ENCODE assay signal across 9 cellular contexts in the genomic region with DNA sequence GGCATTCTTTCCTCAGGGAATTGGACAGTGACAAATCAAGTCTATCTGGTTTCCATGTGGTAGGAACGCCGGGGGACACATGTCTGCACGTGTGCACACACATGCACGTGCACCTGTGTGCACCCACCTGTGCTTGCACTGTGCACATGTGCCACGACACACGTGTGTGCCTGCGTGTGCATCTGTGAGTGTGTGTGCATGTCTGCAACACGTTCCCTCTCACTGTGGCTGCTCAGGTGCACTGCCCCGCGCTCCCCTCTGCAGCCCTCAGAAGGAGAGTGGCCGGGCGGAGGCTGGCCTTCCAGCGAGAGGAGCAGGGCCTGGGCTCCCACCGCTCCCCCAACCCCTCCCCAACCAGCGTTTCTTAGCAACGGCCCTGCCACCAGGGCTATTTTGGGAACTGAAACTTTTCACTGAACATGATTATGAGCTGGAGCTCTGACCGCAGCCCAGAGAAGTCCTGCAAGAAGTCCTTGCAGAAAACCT.
A peak's percentile ranks its signal among the peaks of the same experiment; 100 is the strongest.
DNase-seq lines count a peak whose midpoint lies in the region; ATAC-seq and TF ChIP-seq lines count a peak whose summit lies in the region.
"Had no signal": no experiment of that assay in that cellular context is flagged by ENCODE, and none has a peak within 500 bp of the region (broad histone marks: within the 10 kb centered on the region; RNA-seq: fewer than 3 reads in every experiment).

No MANE protein-coding gene starts in this region.

- H3K14ac ChIP-seq in H9 (ENCODE audit: insufficient read depth, low read length), result no peak overlapping the region

- H3K4me1 ChIP-seq in right atrium auricular region (peaks cover 0 to 46% of the 10 kb centered on the region in 2 donors), H9 (ENCODE audit: insufficient read depth, low read length) (no peaks in the 10 kb centered on the region)

- no peak overlapping the region for H4K91ac ChIP-seq in H9 (ENCODE audit: insufficient read length, low read depth, low read length)

- no peak overlapping the region for H2BK5ac ChIP-seq in H9 (ENCODE audit: insufficient read length, low read length)

- no peak overlapping the region for H3K4me3 Mint-ChIP-seq in T-helper 17 cell
- H3K4me3 Mint-ChIP-seq in H9, result no peak overlapping the region
- H3K4me3 Mint-ChIP-seq in naive thymus-derived CD8-positive, alpha-beta T cell, result no peak overlapping the region
- H3K4me3 Mint-ChIP-seq: stimulated activated effector memory CD8-positive, alpha-beta T cell treated with anti-CD3 and anti-CD28 coated beads, Interleukin-12 subunit alpha, Interleukin-12 subunit beta, amount 100 ng/mL, for 72 hours had no signal

- no peak overlapping the region for H4K5ac ChIP-seq in H9 (ENCODE audit: insufficient read length, low read depth, low read length)

- no peak overlapping the region for H4K8ac ChIP-seq in H9 (replicated peaks; ENCODE audit: insufficient read length, low read depth, low read length)

- no peak overlapping the region for H2AK5ac ChIP-seq in H9 (ENCODE audit: insufficient read length, low read length)

- H4K20me1 ChIP-seq in H9 (ENCODE audit: control insufficient read depth, insufficient read depth, insufficient read length), result peaks cover 3% of the 10 kb centered on the region

- H3K56ac ChIP-seq in H9 (ENCODE audit: insufficient read length, low read depth, low read length), result no peak overlapping the region

- no peak overlapping the region for H3K18ac ChIP-seq in H9 (ENCODE audit: insufficient read length, low read depth, low read length)

- TF ChIP-seq CTCF in GM12865 (IDR thresholded peaks at IDR 0.05; ENCODE audit: insufficient read depth, low read depth, low read length, missing control alignments) (no peak), right atrium auricular region (IDR thresholded peaks at IDR 0.05) (no peak), H9 (conservative IDR thresholded peaks at IDR 0.05) (no peak)

- no peak overlapping the region for H3K4ac ChIP-seq in H9 (ENCODE audit: low read depth, low read length)

- no CpG with 5 or more reads among the region's 17 CpGs for WGBS in H9 (ENCODE audit: extremely low coverage, insufficient read length, low lambda C conversion rate)

- H3K36me3 ChIP-seq in right atrium auricular region, result no peaks in the 10 kb centered on the region

- POLR2A ChIA-PET in naive thymus-derived CD8-positive, alpha-beta T cell (lab: Charles Lee), result no interaction called here

- H3K23me2 ChIP-seq in H9 (ENCODE audit: insufficient read length, low read depth, low read length, poor library complexity, severe bottlenecking), result no peaks in the 10 kb centered on the region

- DNase-seq in GM12865 (ENCODE audit: low read depth) (peak; percentile 89), right atrium auricular region (ENCODE audit: low spot score) (no peak), T-helper 17 cell (no peak), H9 (no peak)
- DNase-seq in naive thymus-derived CD8-positive, alpha-beta T cell, result no peak
- no peak for DNase-seq in activated CD4-positive, alpha-beta T cell treated with anti-CD3 and anti-CD28 coated beads for 1 hour

- no peak overlapping the region for H3K4me2 ChIP-seq in H9 (ENCODE audit: insufficient read depth, insufficient read length, low read length)

- H3K27ac ChIP-seq in right atrium auricular region (peak overlapping the region; percentile 60 to 76), H9 (ENCODE audit: insufficient read length, low read depth, low read length) (no peak overlapping the region)

- H2BK15ac ChIP-seq in H9 (ENCODE audit: low read depth, low read length), result no peak overlapping the region

- H2BK120ac ChIP-seq in H9 (ENCODE audit: low read depth, low read length, poor library complexity, severe bottlenecking), result no peak overlapping the region

- peaks cover 0 to 81% of the 10 kb centered on the region in 2 experiments; a peak in 2 of 5 replicates for H3K9me3 Mint-ChIP-seq in H9
- H3K9me3 Mint-ChIP-seq in naive thymus-derived CD8-positive, alpha-beta T cell, result peaks cover 0 to 2% (median 0%) of the 10 kb centered on the region in 9 donors
- H3K9me3 Mint-ChIP-seq: stimulated activated effector memory CD8-positive, alpha-beta T cell treated with anti-CD3 and anti-CD28 coated beads, Interleukin-12 subunit alpha, Interleukin-12 subunit beta, amount 100 ng/mL, for 72 hours had no signal

- H3K27me3 ChIP-seq in right atrium auricular region (no peaks in the 10 kb centered on the region), H9 (ENCODE audit: insufficient read depth, low read length) (peaks cover 12% of the 10 kb centered on the region)

- H3K4me1 Mint-ChIP-seq in T-helper 17 cell, result peaks cover 2% of the 10 kb centered on the region
- peaks cover 0 to 3% of the 10 kb centered on the region in 2 experiments; a peak in 1 of 4 replicates for H3K4me1 Mint-ChIP-seq in H9
- peaks cover 0 to 9% (median 3%) of the 10 kb centered on the region in 4 donors for H3K4me1 Mint-ChIP-seq in naive thymus-derived CD8-positive, alpha-beta T cell
- H3K4me1 Mint-ChIP-seq: stimulated activated effector memory CD8-positive, alpha-beta T cell treated with anti-CD3 and anti-CD28 coated beads, Interleukin-12 subunit alpha, Interleukin-12 subunit beta, amount 100 ng/mL, for 72 hours had no signal

- peak overlapping the region; percentile 36 for H3K4me3 ChIP-seq in GM12865 (ENCODE audit: low read depth, low read length)
- H3K4me3 ChIP-seq in right atrium auricular region, result no peak overlapping the region

- no peak overlapping the region for H2AFZ ChIP-seq in H9 (ENCODE audit: low read length)

- H2BK20ac ChIP-seq in H9 (ENCODE audit: low read depth, low read length, poor library complexity, severe bottlenecking), result no peak overlapping the region

- H3K27ac Mint-ChIP-seq in T-helper 17 cell (no peak overlapping the region), H9 (no peak overlapping the region)
- no peak overlapping the region for H3K27ac Mint-ChIP-seq in naive thymus-derived CD8-positive, alpha-beta T cell
- H3K27ac Mint-ChIP-seq: stimulated activated effector memory CD8-positive, alpha-beta T cell treated with anti-CD3 and anti-CD28 coated beads, Interleukin-12 subunit alpha, Interleukin-12 subunit beta, amount 100 ng/mL, for 72 hours had no signal

- H3K79me2 ChIP-seq in H9 (ENCODE audit: insufficient read depth, low read length), result no peaks in the 10 kb centered on the region

- H3K23ac ChIP-seq in H9 (ENCODE audit: insufficient read length, low read depth, low read length), result no peak overlapping the region

- H3K27me3 Mint-ChIP-seq in T-helper 17 cell, result peaks cover 38% of the 10 kb centered on the region
- H3K27me3 Mint-ChIP-seq in H9 (ENCODE audit: low read depth), result peaks cover 72% of the 10 kb centered on the region
- H3K27me3 Mint-ChIP-seq in naive thymus-derived CD8-positive, alpha-beta T cell, result peaks cover 6 to 34% (median 17%) of the 10 kb centered on the region in 5 donors

- no peak overlapping the region for H3K9ac ChIP-seq in H9 (ENCODE audit: extremely low read depth, insufficient read length, low read length)

- no peak overlapping the region for H3T11ph ChIP-seq in H9 (ENCODE audit: low read length)

- H3K9me3 ChIP-seq in right atrium auricular region, result no peaks in the 10 kb centered on the region
- no peaks in the 10 kb centered on the region for H3K9me3 ChIP-seq in T-helper 17 cell (ENCODE audit: control insufficient read depth, low read length, poor library complexity, severe bottlenecking)
- no peaks in the 10 kb centered on the region for H3K9me3 ChIP-seq in H9 (ENCODE audit: control insufficient read depth, low read depth, low read length)

- ATAC-seq in GM21576 (IDR thresholded peaks at IDR 0.05; ENCODE audit: unreplicated experiment) (peak; percentile 81), HG03575 (IDR thresholded peaks at IDR 0.05; ENCODE audit: extremely low read depth, insufficient number of reproducible peaks, low FRiP score, unreplicated experiment) (peak; percentile 39), T-helper 17 cell (no peak)
- no peak for ATAC-seq in naive thymus-derived CD8-positive, alpha-beta T cell
- ATAC-seq: stimulated activated effector memory CD8-positive, alpha-beta T cell treated with anti-CD3 and anti-CD28 coated beads, Interleukin-12 subunit alpha, Interleukin-12 subunit beta, amount 100 ng/mL, for 72 hours had no signal

- H3K36me3 Mint-ChIP-seq in T-helper 17 cell (ENCODE audit: low read depth), result no peaks in the 10 kb centered on the region
- H3K36me3 Mint-ChIP-seq in H9 (ENCODE audit: insufficient read depth in 1 of 3, low read depth in 3 of 3), result peaks cover 0 to under 1% (median 0%) of the 10 kb centered on the region in 3 experiments; a peak in 1 of 7 replicates
- H3K36me3 Mint-ChIP-seq in naive thymus-derived CD8-positive, alpha-beta T cell, result no peaks in the 10 kb centered on the region
- H3K36me3 Mint-ChIP-seq: stimulated activated effector memory CD8-positive, alpha-beta T cell treated with anti-CD3 and anti-CD28 coated beads, Interleukin-12 subunit alpha, Interleukin-12 subunit beta, amount 100 ng/mL, for 72 hours had no signal

- no peaks in the 10 kb centered on the region for H3K79me1 ChIP-seq in H9 (ENCODE audit: insufficient read depth, low read depth, low read length, poor library complexity, severe bottlenecking)

- H2BK12ac ChIP-seq in H9 (ENCODE audit: insufficient read length, low read depth, low read length), result no peak overlapping the region

Comparison
In these comparisons a context has a peak if more than half of its experiments do, and no peak if none do; other contexts are left out.
1. ATAC-seq: peak in GM21576 (single experiment) and HG03575 (single experiment); none in T-helper 17 cell (single experiment) and naive thymus-derived CD8-positive, alpha-beta T cell (0 of 2).